Comparison of ENCODE assay signal across 30 cellular contexts in the genomic region with DNA sequence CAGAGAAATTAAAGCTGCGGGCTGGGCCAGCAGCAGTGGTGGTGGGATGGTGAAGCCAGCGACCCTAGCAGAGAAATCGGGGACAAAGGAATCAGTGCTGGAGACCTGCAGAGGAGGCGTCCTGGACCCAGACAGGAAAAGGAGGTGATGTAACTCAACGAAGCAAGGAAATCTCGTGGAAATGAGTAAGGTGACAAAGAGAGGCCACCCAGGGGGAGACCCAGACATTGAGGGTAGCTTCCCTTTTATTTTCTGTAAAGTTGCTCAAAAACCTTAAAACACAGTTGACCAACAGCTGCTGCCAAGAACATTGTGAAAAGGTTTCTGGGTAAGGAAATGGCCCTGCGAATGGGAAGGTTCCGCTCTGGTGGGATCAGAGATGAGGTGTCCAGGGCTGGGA. TPM values are rescaled to one million over a fixed set of nuclear protein-coding genes. Genes with fewer than 3 reads are reported as not detected.
DNase-seq lines count a peak whose midpoint lies in the region; ATAC-seq, FAIRE-seq and TF ChIP-seq lines count a peak whose summit lies in the region.
"Had no signal": no experiment of that assay in that cellular context is flagged by ENCODE, and none has a peak within 500 bp of the region (broad histone marks: within the 10 kb centered on the region; RNA-seq: fewer than 3 reads in every experiment).

No MANE protein-coding gene starts in this region.

- CTCF ChIA-PET in K562 (lab: Yijun Ruan, JAX; ENCODE audit: low intra/inter-chr PET ratio) (no interaction called here), PC-9 (lab: Charles Lee) (interaction anchor here (0.6 kb wide), 1 partner anchor 88 kb away, joined by 5 read pairs; no protein-coding TSS in a partner anchor)

- no peak overlapping the region for H3K9ac ChIP-seq in K562 (ENCODE audit: insufficient read depth in 1 of 2, low read depth in 2 of 2, low read length in 2 of 2)

- TF ChIP-seq EP300 in K562 (IDR thresholded peaks at IDR 0.05; ENCODE audit: low read length) = no peak

- H3F3A ChIP-seq in PC-9 (ENCODE audit: insufficient read depth, low read depth) = peaks cover 13% of the 10 kb centered on the region

- ATAC-seq in K562 (no peak), HG02798 (IDR thresholded peaks at IDR 0.05; ENCODE audit: poor library complexity, unreplicated experiment) (no peak)
- ATAC-seq: activated CD4-positive, CD25-positive, alpha-beta regulatory T cell treated with anti-CD3 and anti-CD28 coated beads, Interleukin-2, amount 50 U/mL, for 24 hours; GM23338; left lobe of liver; PC-3 had no signal

- H3K4me1 ChIP-seq in K562 (replicated peaks in 1 of 2; ENCODE audit: control insufficient read depth in 2 of 2, insufficient read depth in 2 of 2, low read length in 2 of 2) (peaks cover 2 to 9% of the 10 kb centered on the region in 2 experiments; a peak in 3 of 5 replicates), neutrophil (ENCODE audit: control insufficient read depth in 1 of 2, insufficient read depth in 1 of 2, low read depth in 1 of 2, low read length in 1 of 2) (peaks cover 77 to 81% of the 10 kb centered on the region in 2 experiments), PC-9 (replicated peaks; ENCODE audit: insufficient read depth) (peaks cover 26% of the 10 kb centered on the region)

- in situ Hi-C loops in K562 (cut with MboI) = no loop called here

- H2AFZ ChIP-seq in K562 (ENCODE audit: low read depth, low read length) (no peak overlapping the region), PC-9 (no peak overlapping the region)
- H2AFZ ChIP-seq: GM23338 had no signal

- no peaks in the 10 kb centered on the region for H3K79me2 ChIP-seq in K562 (ENCODE audit: control insufficient read depth, insufficient read depth, low read length)
- H3K79me2 ChIP-seq in PC-9 (ENCODE audit: low read depth) = no peaks in the 10 kb centered on the region

- POLR2A ChIA-PET in K562 (lab: Yijun Ruan, JAX) (no interaction called here), PC-9 (lab: Charles Lee; ENCODE audit: unreplicated experiment) (interaction anchor here (0.7 kb wide), 1 partner anchor 8 kb away, joined by 5 read pairs; no protein-coding TSS in a partner anchor)

- no peaks in the 10 kb centered on the region for H3K36me3 ChIP-seq in K562 (ENCODE audit: control insufficient read depth, insufficient read depth, low read length)
- no peaks in the 10 kb centered on the region for H3K36me3 ChIP-seq in neutrophil
- H3K36me3 ChIP-seq in PC-9 (ENCODE audit: low read depth) = no peaks in the 10 kb centered on the region

- WGBS in K562 (ENCODE audit: insufficient coverage, low coverage, missing lambda C conversion rate) = 30% methylated on average over 8 of the region's 8 CpGs

- peak; percentile 92 for DNase-seq in GF-D8 (lab: John Stamatoyannopoulos, UW)
- peak; percentile 89 for DNase-seq in NOMO-1 treated with DMSO at 0.1 percent for 48 hours (lab: John Stamatoyannopoulos, UW; ENCODE audit: unreplicated experiment)
- no peak for DNase-seq in K562 (ENCODE audit: extremely low read depth in 1 of 4, low spot score in 3 of 4)
- no peak for DNase-seq in A172 (ENCODE audit: low spot score)
- no peak for DNase-seq in HK-2 (ENCODE audit: unreplicated experiment)
- DNase-seq in PC-9 = no peak
- DNase-seq: activated CD4-positive, alpha-beta memory T cell treated with anti-CD3 and anti-CD28 coated beads for 36 hours; activated gamma-delta T cell; activated T-cell treated with anti-CD3 and anti-CD28 coated beads for 4 hours; CD4-positive, CD25-positive, alpha-beta regulatory T cell; mesendoderm; NCI-H1417; NCI-H2081 treated with DMSO at 0.1 percent for 48 hours; NCI-H345; PC-3; Right ventricle myocardium superior; stimulated activated CD4-positive, alpha-beta T cell treated with anti-CD3 and anti-CD28 coated beads, Interleukin-15, amount 100 ng/mL, for 24 hours; stimulated activated naive CD4-positive, alpha-beta T cell; T-helper 1 cell had no signal

- TF ChIP-seq CTCF in K562 (IDR thresholded peaks at IDR 0.05 in 2 of 3, conservative IDR thresholded peaks at IDR 0.05 in 1 of 3; ENCODE audit: insufficient read depth in 2 of 3, low read depth in 1 of 3, low read length in 3 of 3) (no peak), neutrophil (IDR thresholded peaks at IDR 0.05) (no peak), PC-9 (conservative IDR thresholded peaks at IDR 0.05) (no peak)

- intact Hi-C loops in K562 (cut with micrococcal nuclease) (no loop called here), PC-9 (cut with micrococcal nuclease; ENCODE audit: unreplicated experiment) (no loop called here)

- no peak overlapping the region for H3K4me2 ChIP-seq in K562 (ENCODE audit: insufficient read depth, low read length)
- H3K4me2 ChIP-seq in PC-9 = no peak overlapping the region
- H3K4me2 ChIP-seq: GM23338 had no signal

- TF ChIP-seq RAD21 in K562 (CRISPR knock-in tag; conservative IDR thresholded peaks at IDR 0.05 in 1 of 2, IDR thresholded peaks at IDR 0.05 in 1 of 2) = no peak

- no peak for FAIRE-seq in K562 (lab: Jason Lieb, UNC)
- FAIRE-seq: D721Med, urothelium cell line had no signal

- H3K4me3 ChIP-seq in K562 (no peak overlapping the region), neutrophil (ENCODE audit: low read depth in 1 of 2, low read length in 1 of 2) (peak overlapping the region; percentile 48 to 55), PC-9 (no peak overlapping the region)
- H3K4me3 ChIP-seq: GM23338 had no signal

- H4K20me1 ChIP-seq in K562 (replicated peaks; ENCODE audit: control insufficient read depth, insufficient read depth, low read length) (no peaks in the 10 kb centered on the region), PC-9 (ENCODE audit: insufficient read depth) (no peaks in the 10 kb centered on the region)

- no peaks in the 10 kb centered on the region for H3K9me2 ChIP-seq in PC-9 (ENCODE audit: insufficient read depth)

- no peak for TF ChIP-seq POLR2A in K562 (conservative IDR thresholded peaks at IDR 0.05)

- H3K9me3 ChIP-seq in K562 (replicated peaks; ENCODE audit: control insufficient read depth, insufficient read depth, low read depth, low read length) = no peaks in the 10 kb centered on the region
- no peaks in the 10 kb centered on the region for H3K9me3 ChIP-seq in neutrophil
- no peaks in the 10 kb centered on the region for H3K9me3 ChIP-seq in PC-9 (ENCODE audit: insufficient read depth, low read depth)

- peaks cover 4% of the 10 kb centered on the region in 2 experiments; a peak in 2 of 5 replicates for H3K27me3 ChIP-seq in K562 (ENCODE audit: control insufficient read depth in 2 of 2, insufficient read depth in 2 of 2, low read length in 2 of 2)
- no peaks in the 10 kb centered on the region for H3K27me3 ChIP-seq in neutrophil
- H3K27me3 ChIP-seq in PC-9 (ENCODE audit: insufficient read depth, low read depth) = 0 out of 2 replicates have a peak, but pooled peaks cover under 1% of the 10 kb centered on the region

- BruUV-seq in K562 (replicated peaks; lab: Mats Ljungman, UMichigan) (no TSS peak), PC-9 (replicated peaks; lab: Mats Ljungman, UMichigan) (no TSS peak)

- H3K27ac ChIP-seq in K562 (ENCODE audit: extremely low read depth, low read depth, low read length) (no peak overlapping the region), neutrophil (peak overlapping the region; percentile 91), PC-9 (no peak overlapping the region)

- no peaks in the 10 kb centered on the region for H3K9me1 ChIP-seq in K562 (ENCODE audit: control insufficient read depth, insufficient read depth, low read length)

RNA-seq across cellular contexts. Expression of gene RETN, which starts 13.3 kb away (rescaled TPM):
- not detected in 2 replicates for total RNA-seq in K562 (2011; cell fraction: chromatin; rRNA removed; ENCODE audit: low replicate concordance)
- total RNA-seq in K562 (2011; cell fraction: nucleolus; rRNA removed) = not detected in 2 replicates
- not detected in 2 replicates for total RNA-seq in K562 (2011; cell fraction: nucleoplasm; rRNA removed)
- total RNA-seq in K562 (2014; rRNA removed) (not detected in 2 replicates), K562 (2014; rRNA removed; fragmentation: Illumina TruSeq; extraction: Trizol) (not detected in 2 replicates), K562 (2015; rRNA removed; fragmentation: Illumina TruSeq; extraction: Trizol) (not detected in 2 replicates), K562 (2021) (not detected in 2 replicates), PC-9 (2021) (not detected in 2 replicates)
- polyA plus RNA-seq in K562 (2011; rRNA removed) (not detected in 2 replicates), K562 (2014; fragmentation: Illumina TruSeq; extraction: Trizol) (not detected in 2 replicates), K562 (2014; fragmentation: Nextera tagmentation; extraction: Ambion mirVana) (not detected), K562 (2014; rRNA removed) (not detected in 2 replicates)
- not detected in 2 replicates for polyA plus RNA-seq in K562 (2011; cell fraction: cytosol; rRNA removed)
- polyA plus RNA-seq in K562 (2011; cell fraction: nucleus; rRNA removed) = not detected in 2 replicates
- polyA plus RNA-seq in K562 (2012) = not detected in 2 replicates
- polyA minus RNA-seq in K562 (2011; rRNA and poly(A)+ RNA removed) = not detected in 2 replicates
- not detected in 2 replicates for polyA minus RNA-seq in K562 (2011; cell fraction: cytosol; rRNA and poly(A)+ RNA removed)
- not detected in 2 replicates for polyA minus RNA-seq in K562 (2011; cell fraction: nucleus; rRNA and poly(A)+ RNA removed)
- not detected in 2 replicates for total RNA-seq in A172 (2014; rRNA removed; shearing (Covaris generic))
- total RNA-seq: activated CD4-positive, alpha-beta memory T cell treated with anti-CD3 and anti-CD28 coated beads for 36 hours; CD4-positive, CD25-positive, alpha-beta regulatory T cell; glomerular endothelial cell; GM23338; left lobe of liver; PC-3; pulmonary artery endothelial cell had no signal
- polyA plus RNA-seq: AG04450; CD4-positive, CD25-positive, alpha-beta regulatory T cell; GM23338 had no signal

RNA-seq across cellular contexts. Expression of gene STXBP2, which starts 18.7 kb away (rescaled TPM):
- total RNA-seq in K562 (2011; cell fraction: chromatin; rRNA removed; ENCODE audit: low replicate concordance) = 1,097 and 1,923 TPM in 2 replicates
- total RNA-seq in K562 (2011; cell fraction: nucleolus; rRNA removed) = 928 and 1,024 TPM in 2 replicates
- total RNA-seq in K562 (2011; cell fraction: nucleoplasm; rRNA removed) = 1,126 and 1,380 TPM in 2 replicates
- 79.9 and 96.0 TPM in 2 replicates for total RNA-seq in K562 (2014; rRNA removed)
- 29.8 and 31.6 TPM in 2 replicates for total RNA-seq in K562 (2014; rRNA removed; fragmentation: Illumina TruSeq; extraction: Trizol)
- total RNA-seq in K562 (2015; rRNA removed; fragmentation: Illumina TruSeq; extraction: Trizol) = 37.6 and 38.4 TPM in 2 replicates
- 136 and 163 TPM in 2 replicates for total RNA-seq in K562 (2021)
- 141 and 157 TPM in 2 replicates for polyA plus RNA-seq in K562 (2011; rRNA removed)
- polyA plus RNA-seq in K562 (2011; cell fraction: cytosol; rRNA removed) = 143 and 228 TPM in 2 replicates
- 689 and 874 TPM in 2 replicates for polyA plus RNA-seq in K562 (2011; cell fraction: nucleus; rRNA removed)
- 178 and 291 TPM in 2 replicates for polyA plus RNA-seq in K562 (2012)
- polyA plus RNA-seq in K562 (2014; fragmentation: Illumina TruSeq; extraction: Trizol) = 71.3 and 102 TPM in 2 replicates
- 1 to 10 TPM; 2.5 to 9.1 TPM for polyA plus RNA-seq in K562 (2014; fragmentation: Nextera tagmentation; extraction: Ambion mirVana)
- polyA plus RNA-seq in K562 (2014; rRNA removed) = 142 and 145 TPM in 2 replicates
- 674 and 952 TPM in 2 replicates for polyA minus RNA-seq in K562 (2011; rRNA and poly(A)+ RNA removed)
- polyA minus RNA-seq in K562 (2011; cell fraction: cytosol; rRNA and poly(A)+ RNA removed) = 134 and 138 TPM in 2 replicates
- polyA minus RNA-seq in K562 (2011; cell fraction: nucleus; rRNA and poly(A)+ RNA removed) = 244 and 299 TPM in 2 replicates
- 0.12 and 0.84 TPM in 2 replicates for total RNA-seq in A172 (2014; rRNA removed; shearing (Covaris generic))
- total RNA-seq in PC-9 (2021) = 148 and 201 TPM in 2 replicates

RNA-seq across cellular contexts. Expression of gene MCEMP1, which starts 21.3 kb away (rescaled TPM):
- total RNA-seq in K562 (2011; cell fraction: chromatin; rRNA removed; ENCODE audit: low replicate concordance) = 3.0 TPM in 2 replicates
- total RNA-seq in K562 (2011; cell fraction: nucleolus; rRNA removed) = 2.2 and 3.3 TPM in 2 replicates
- total RNA-seq in K562 (2011; cell fraction: nucleoplasm; rRNA removed) = 3.3 and 5.6 TPM in 2 replicates
- total RNA-seq in K562 (2014; rRNA removed) (0.18 and 0.37 TPM in 2 replicates), K562 (2014; rRNA removed; fragmentation: Illumina TruSeq; extraction: Trizol) (0.26 and 0.33 TPM in 2 replicates), K562 (2015; rRNA removed; fragmentation: Illumina TruSeq; extraction: Trizol) (0.08 and 0.11 TPM in 2 replicates), K562 (2021) (0.51 and 0.63 TPM in 2 replicates), PC-9 (2021) (not detected in 2 replicates)
- polyA plus RNA-seq in K562 (2011; rRNA removed) (0.79 and 1.8 TPM in 2 replicates), K562 (2014; fragmentation: Illumina TruSeq; extraction: Trizol) (0.49 and 0.68 TPM in 2 replicates), K562 (2014; fragmentation: Nextera tagmentation; extraction: Ambion mirVana) (under 1 TPM; 0.81 to 0.94 TPM), K562 (2014; rRNA removed) (0.49 and 0.65 TPM in 2 replicates)
- polyA plus RNA-seq in K562 (2011; cell fraction: cytosol; rRNA removed) = 0.93 and 1.3 TPM in 2 replicates
- polyA plus RNA-seq in K562 (2011; cell fraction: nucleus; rRNA removed) = 1.5 and 2.3 TPM in 2 replicates
- polyA plus RNA-seq in K562 (2012) = 0.78 and 5.4 TPM in 2 replicates
- polyA minus RNA-seq in K562 (2011; rRNA and poly(A)+ RNA removed) = 0.87 and 1.2 TPM in 2 replicates
- 0.67 TPM in 1 of 2 replicates, not detected in the other for polyA minus RNA-seq in K562 (2011; cell fraction: cytosol; rRNA and poly(A)+ RNA removed)
- polyA minus RNA-seq in K562 (2011; cell fraction: nucleus; rRNA and poly(A)+ RNA removed) = 0.13 TPM in 1 of 2 replicates, not detected in the other
- not detected in 2 replicates for total RNA-seq in A172 (2014; rRNA removed; shearing (Covaris generic))
- total RNA-seq: activated CD4-positive, alpha-beta memory T cell treated with anti-CD3 and anti-CD28 coated beads for 36 hours; glomerular endothelial cell; GM23338; PC-3; pulmonary artery endothelial cell; temporal lobe had no signal
- polyA plus RNA-seq: AG04450; CD4-positive, CD25-positive, alpha-beta regulatory T cell; GM23338 had no signal

RNA-seq across cellular contexts. Expression of gene PCP2, which starts 22.1 kb away (rescaled TPM):
- 1.8 TPM in 1 of 2 replicates, not detected in the other for total RNA-seq in K562 (2011; cell fraction: chromatin; rRNA removed; ENCODE audit: low replicate concordance)
- total RNA-seq in K562 (2011; cell fraction: nucleolus; rRNA removed) = 0.53 and 1.2 TPM in 2 replicates
- 0.59 and 1.8 TPM in 2 replicates for total RNA-seq in K562 (2011; cell fraction: nucleoplasm; rRNA removed)
- total RNA-seq in K562 (2014; rRNA removed) (0.73 and 1.5 TPM in 2 replicates), K562 (2014; rRNA removed; fragmentation: Illumina TruSeq; extraction: Trizol) (0.25 TPM in 1 of 2 replicates, not detected in the other), K562 (2015; rRNA removed; fragmentation: Illumina TruSeq; extraction: Trizol) (0.23 TPM in 1 of 2 replicates, not detected in the other), K562 (2021) (0.96 and 1.3 TPM in 2 replicates), PC-9 (2021) (0.92 and 1.0 TPM in 2 replicates)
- polyA plus RNA-seq in K562 (2011; rRNA removed) (0.17 and 0.47 TPM in 2 replicates), K562 (2014; fragmentation: Illumina TruSeq; extraction: Trizol) (0.90 TPM in 1 of 2 replicates, not detected in the other), K562 (2014; fragmentation: Nextera tagmentation; extraction: Ambion mirVana) (under 1 TPM in 1 of 2 experiments, not detected in 1; 0.22 TPM), K562 (2014; rRNA removed) (1.3 and 1.6 TPM in 2 replicates)
- polyA plus RNA-seq in K562 (2011; cell fraction: cytosol; rRNA removed) = 0.49 and 0.79 TPM in 2 replicates
- 2.3 and 6.4 TPM in 2 replicates for polyA plus RNA-seq in K562 (2011; cell fraction: nucleus; rRNA removed)
- polyA plus RNA-seq in K562 (2012) = 1.7 and 3.8 TPM in 2 replicates
- polyA minus RNA-seq in K562 (2011; rRNA and poly(A)+ RNA removed) = not detected in 2 replicates
- polyA minus RNA-seq in K562 (2011; cell fraction: cytosol; rRNA and poly(A)+ RNA removed) = not detected in 2 replicates
- polyA minus RNA-seq in K562 (2011; cell fraction: nucleus; rRNA and poly(A)+ RNA removed) = not detected in 2 replicates
- total RNA-seq in A172 (2014; rRNA removed; shearing (Covaris generic)) = not detected in 2 replicates
- total RNA-seq: glomerular endothelial cell, GM23338, PC-3, pulmonary artery endothelial cell, temporal lobe had no signal
- polyA plus RNA-seq: AG04450, GM23338 had no signal

RNA-seq across cellular contexts. Expression of gene TRAPPC5, which starts 25.1 kb away (rescaled TPM):
- total RNA-seq in K562 (2011; cell fraction: chromatin; rRNA removed; ENCODE audit: low replicate concordance) = 2.3 and 11.2 TPM in 2 replicates
- total RNA-seq in K562 (2011; cell fraction: nucleolus; rRNA removed) = 11.8 and 15.7 TPM in 2 replicates
- total RNA-seq in K562 (2011; cell fraction: nucleoplasm; rRNA removed) = 8.2 and 13.0 TPM in 2 replicates
- total RNA-seq in K562 (2014; rRNA removed) (76.2 and 82.6 TPM in 2 replicates), K562 (2014; rRNA removed; fragmentation: Illumina TruSeq; extraction: Trizol) (0.99 and 2.7 TPM in 2 replicates), K562 (2015; rRNA removed; fragmentation: Illumina TruSeq; extraction: Trizol) (40.9 and 42.0 TPM in 2 replicates), K562 (2021) (76.9 and 81.9 TPM in 2 replicates), PC-9 (2021) (81.2 and 103 TPM in 2 replicates)
- polyA plus RNA-seq in K562 (2011; rRNA removed) (29.3 and 56.7 TPM in 2 replicates), K562 (2014; fragmentation: Illumina TruSeq; extraction: Trizol) (3.9 and 21.4 TPM in 2 replicates), K562 (2014; fragmentation: Nextera tagmentation; extraction: Ambion mirVana) (1 to 10 TPM; 2.0 to 4.2 TPM), K562 (2014; rRNA removed) (45.2 and 53.1 TPM in 2 replicates)
- polyA plus RNA-seq in K562 (2011; cell fraction: cytosol; rRNA removed) = 24.8 and 87.6 TPM in 2 replicates
- 27.0 and 33.8 TPM in 2 replicates for polyA plus RNA-seq in K562 (2011; cell fraction: nucleus; rRNA removed)
- 62.7 and 107 TPM in 2 replicates for polyA plus RNA-seq in K562 (2012)
- polyA minus RNA-seq in K562 (2011; rRNA and poly(A)+ RNA removed) = 14.1 and 25.3 TPM in 2 replicates
- polyA minus RNA-seq in K562 (2011; cell fraction: cytosol; rRNA and poly(A)+ RNA removed) = 34.8 and 50.1 TPM in 2 replicates
- polyA minus RNA-seq in K562 (2011; cell fraction: nucleus; rRNA and poly(A)+ RNA removed) = 3.0 and 11.8 TPM in 2 replicates
- total RNA-seq in A172 (2014; rRNA removed; shearing (Covaris generic)) = 118 and 176 TPM in 2 replicates

Comparison
In these comparisons a context has a peak if more than half of its experiments do, and no peak if none do; other contexts are left out.
1. DNase-seq: peak in GF-D8 (single experiment) and NOMO-1 treated with DMSO at 0.1 percent for 48 hours (single experiment); none in K562 (0 of 4), A172 (single experiment), HK-2 (single experiment) and PC-9 (0 of 2).
2. H3K4me3 ChIP-seq: peak in neutrophil (2 of 2); none in K562 (single experiment) and PC-9 (single experiment).
3. RNA of gene STXBP2, which starts 18.7 kb away (total RNA-seq): 148 to 201 TPM in PC-9 and 29.8 to 1,923 TPM in K562; 0.12 to 0.84 TPM in A172; every median in the first group is over 10 times any median in the second.